ENCODE assay signal across 23 cellular contexts in the genomic region with DNA sequence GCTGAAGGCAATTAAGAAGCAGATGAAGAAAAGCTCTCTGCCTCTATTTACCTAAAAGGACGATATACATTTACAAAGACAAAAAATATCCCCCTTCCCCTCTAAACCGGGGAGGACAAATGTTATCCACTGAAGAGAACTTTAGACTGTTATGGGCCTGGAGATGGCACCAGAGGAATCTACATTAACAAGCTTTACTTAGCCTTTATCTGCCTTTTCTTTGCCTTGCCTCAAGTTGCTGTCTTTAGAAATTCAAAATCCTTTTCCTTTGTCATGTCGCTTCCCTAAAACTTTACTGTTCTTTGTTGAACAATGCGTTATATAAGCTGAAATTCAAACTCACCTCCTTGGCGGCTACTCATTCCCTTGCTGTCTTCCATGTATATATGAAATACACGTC.
"Had no signal": no experiment of that assay in that cellular context is flagged by ENCODE, and none has a peak within 500 bp of the region (broad histone marks: within the 10 kb centered on the region; RNA-seq: fewer than 3 reads in every experiment).

No MANE protein-coding gene starts in this region.

- H3K4me3 ChIP-seq: MG63 had no signal

- H3K27ac ChIP-seq: RWPE1 had no signal

- H3K9me2 ChIP-seq: SK-N-SH had no signal

- DNase-seq: IMR-90, Karpas-422, KG1, MG63, NCI-H1092, NCI-H1105 treated with DMSO at 0.1 percent for 48 hours, NCI-H1436, NCI-H187, NCI-H2029, NCI-H2081 treated with DMSO at 0.1 percent for 48 hours, NCI-H2171, NCI-H226, NCI-H446, NCI-H510A, NCI-H524 treated with DMSO at 0.1 percent for 48 hours, NCI-H69, NCI-H774, SHP77, SK-N-SH, SW 1271 had no signal

- H3K9ac ChIP-seq: SK-N-SH had no signal

- FAIRE-seq: HepG2 had no signal

- ATAC-seq: HepG2, Panc1 had no signal

- H3K4me2 ChIP-seq: SK-N-SH had no signal

- H3K9me3 ChIP-seq: MG63, SK-N-SH had no signal

- H3K36me3 ChIP-seq: MG63 had no signal
